In genomic region chr11:117690484-117691205, GRCh38 we compare ENCODE assay signal across 22 cellular contexts.
DNase-seq lines count a peak whose midpoint lies in the region; ATAC-seq and TF ChIP-seq lines count a peak whose summit lies in the region.
"Had no signal": no experiment of that assay in that cellular context is flagged by ENCODE, and none has a peak within 500 bp of the region (broad histone marks: within the 10 kb centered on the region; RNA-seq: fewer than 3 reads in every experiment).

No MANE protein-coding gene starts in this region.

- H3K9me3 ChIP-seq in DND-41 (ENCODE audit: insufficient read depth, low read length, severe bottlenecking) (no peaks in the 10 kb centered on the region), endocrine pancreas (ENCODE audit: control insufficient read depth, low read length) (no peaks in the 10 kb centered on the region), body of pancreas (no peaks in the 10 kb centered on the region)
- H3K9me3 ChIP-seq: BE2C, testis, uterus had no signal

- no peaks in the 10 kb centered on the region for H3K27me3 ChIP-seq in DND-41 (ENCODE audit: insufficient read depth, low read length, poor library complexity)
- H3K27me3 ChIP-seq in endocrine pancreas (ENCODE audit: control insufficient read depth, insufficient read depth, low read length), result no peaks in the 10 kb centered on the region
- no peaks in the 10 kb centered on the region for H3K27me3 ChIP-seq in body of pancreas
- H3K27me3 ChIP-seq: BE2C, cardiac muscle cell, testis, uterus had no signal

- peaks cover 22% of the 10 kb centered on the region for H4K20me1 ChIP-seq in DND-41 (ENCODE audit: insufficient read depth, low read length)

- no peaks in the 10 kb centered on the region for H3K79me2 ChIP-seq in DND-41 (ENCODE audit: insufficient read depth, low read length)

- H3K4me1 ChIP-seq in DND-41 (ENCODE audit: insufficient read depth, low read length), result no peaks in the 10 kb centered on the region
- no peaks in the 10 kb centered on the region for H3K4me1 ChIP-seq in endocrine pancreas (ENCODE audit: control insufficient read depth, insufficient read depth, low read length)
- no peaks in the 10 kb centered on the region for H3K4me1 ChIP-seq in body of pancreas
- H3K4me1 ChIP-seq: BE2C, testis, uterus had no signal

- ATAC-seq in DND-41 (ENCODE audit: insufficient read depth, low read depth) (peak; percentile 73), GM19043 (IDR thresholded peaks at IDR 0.05; ENCODE audit: low read depth, unreplicated experiment) (peak; percentile 55), body of pancreas (no peak)
- ATAC-seq: activated CD4-positive, alpha-beta T cell treated with anti-CD3 and anti-CD28 coated beads for 36 hours; foreskin keratinocyte had no signal

- no peak overlapping the region for H3K9ac ChIP-seq in DND-41 (ENCODE audit: low read depth, low read length)
- peak overlapping the region; percentile 10 for H3K9ac ChIP-seq in endocrine pancreas (ENCODE audit: control insufficient read depth, insufficient read depth, low read length)

- no peak overlapping the region for H3K4me3 ChIP-seq in DND-41 (ENCODE audit: low read depth in 1 of 2, low read length in 2 of 2)
- H3K4me3 ChIP-seq in NB4 (ENCODE audit: low read depth, low read length), result no peak overlapping the region
- H3K4me3 ChIP-seq in endocrine pancreas (ENCODE audit: control insufficient read depth, insufficient read depth, low read length), result no peak overlapping the region
- no peak overlapping the region for H3K4me3 ChIP-seq in body of pancreas
- H3K4me3 ChIP-seq: cardiac muscle cell, testis, uterus had no signal

- intact Hi-C loops in body of pancreas (cut with DNase I), result no loop called here

- H3K27ac ChIP-seq in DND-41 (ENCODE audit: low read length) (no peak overlapping the region), body of pancreas (no peak overlapping the region)
- H3K27ac ChIP-seq: cardiac muscle cell, foreskin keratinocyte, testis, uterus had no signal

- no peak overlapping the region for H3K4me2 ChIP-seq in DND-41 (ENCODE audit: insufficient read depth, low read length)

- 73 to 76% methylated on average over 7 to 8 of the region's 8 CpGs for WGBS in body of pancreas, 2 donors

- DNase-seq in DND-41 (peak; percentile 8), NB4 (ENCODE audit: low read depth) (peak; percentile 74), T-helper 1 cell (no peak), HT-29 (ENCODE audit: low spot score) (no peak), amniotic stem cell (lab: John Stamatoyannopoulos, UW) (no peak), body of pancreas (no peak)
- DNase-seq: activated CD4-positive, alpha-beta T cell treated with anti-CD3 and anti-CD28 coated beads for 36 hours; activated CD8-positive, alpha-beta memory T cell treated with anti-CD3 and anti-CD28 coated beads for 24 hours; activated naive CD4-positive, alpha-beta T cell treated with anti-CD3 and anti-CD28 coated beads for 36 hours; activated T-cell treated with anti-CD3 and anti-CD28 coated beads, Interleukin-2, amount 50 U/mL, for 48 hours; amygdala; BE2C; Calu3; foreskin keratinocyte; islet precursor cell; Kasumi-1; NCI-H524; testis; uterus had no signal

- H3K36me3 ChIP-seq in DND-41 (ENCODE audit: insufficient read depth, low read length) (no peaks in the 10 kb centered on the region), endocrine pancreas (ENCODE audit: control insufficient read depth, insufficient read depth, low read length) (no peaks in the 10 kb centered on the region), body of pancreas (replicated peaks in 1 of 2; ENCODE audit: insufficient read depth in 1 of 2, low read depth in 2 of 2) (no peaks in the 10 kb centered on the region)
- H3K36me3 ChIP-seq: BE2C, cardiac muscle cell, uterus had no signal

- TF ChIP-seq POLR2A in NB4 (IDR thresholded peaks at IDR 0.05; ENCODE audit: extremely low read depth, insufficient read length) (no peak), body of pancreas (IDR thresholded peaks at IDR 0.05) (no peak)

- TF ChIP-seq CTCF in DND-41 (IDR thresholded peaks at IDR 0.05; ENCODE audit: borderline replicate concordance, extremely low read depth, low read length, poor library complexity, severe bottlenecking), result no peak
- TF ChIP-seq CTCF in NB4 (IDR thresholded peaks at IDR 0.05; ENCODE audit: low read depth, low read length), result no peak
- TF ChIP-seq CTCF in body of pancreas (IDR thresholded peaks at IDR 0.05), result no peak

- no peak overlapping the region for H2AFZ ChIP-seq in DND-41 (ENCODE audit: low read depth, low read length)

Comparison
In these comparisons a context has a peak if more than half of its experiments do, and no peak if none do; other contexts are left out.
1. DNase-seq: peak in DND-41 (single experiment) and NB4 (single experiment); none in T-helper 1 cell (0 of 5), HT-29 (single experiment), amniotic stem cell (single experiment) and body of pancreas (0 of 4).